In the genomic region with DNA sequence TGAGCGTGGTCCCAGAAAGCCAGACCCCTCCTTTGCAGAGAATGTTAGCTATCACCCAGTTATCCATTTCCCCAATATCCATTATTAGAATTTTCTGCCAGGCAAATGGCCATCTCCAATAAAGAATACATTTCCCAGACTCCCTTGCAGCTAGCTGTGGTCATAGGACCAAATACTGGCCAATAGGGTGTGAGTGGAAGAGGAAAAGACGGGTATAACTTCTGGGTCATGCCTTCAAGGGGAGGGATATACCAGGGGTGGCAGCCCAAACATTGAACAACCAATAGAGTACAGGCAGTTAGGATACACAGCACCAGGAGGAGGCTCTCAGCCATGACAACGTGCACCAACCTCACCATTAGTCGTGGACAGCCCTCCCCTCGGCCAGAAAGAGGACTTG, we compare ENCODE assay signal across 28 cellular contexts. TPM values are rescaled to one million over a fixed set of nuclear protein-coding genes. Genes with fewer than 3 reads are reported as not detected.
"Had no signal": no experiment of that assay in that cellular context is flagged by ENCODE, and none has a peak within 500 bp of the region (broad histone marks: within the 10 kb centered on the region; RNA-seq: fewer than 3 reads in every experiment).

No MANE protein-coding gene starts in this region.

- H3K79me2 ChIP-seq: parathyroid adenoma had no signal

- H3K4me3 ChIP-seq: dorsolateral prefrontal cortex, gastrocnemius medialis, lower lobe of right lung, smooth muscle cell, suprapubic skin, transverse colon, upper lobe of right lung, uterus had no signal

- H3K36me3 ChIP-seq: gastrocnemius medialis, suprapubic skin, transverse colon, upper lobe of right lung, uterus had no signal

- H3K36me3 Mint-ChIP-seq: natural killer cell treated with Interleukin-12 subunit alpha and Interleukin-12 subunit beta and Interleukin-15 and Interleukin-18, amount 100 ng/mL, for 72 hours had no signal

- H3K27ac Mint-ChIP-seq: endodermal cell; natural killer cell treated with Interleukin-12 subunit alpha and Interleukin-12 subunit beta and Interleukin-15 and Interleukin-18, amount 100 ng/mL, for 72 hours; progenitor cell of endocrine pancreas; stimulated activated naive CD8-positive, alpha-beta T cell treated with anti-CD3 and anti-CD28 coated beads, Interleukin-15, amount 100 ng/mL, for 72 hours had no signal

- H3K9me3 Mint-ChIP-seq: natural killer cell treated with Interleukin-12 subunit alpha and Interleukin-12 subunit beta and Interleukin-15 and Interleukin-18, amount 100 ng/mL, for 72 hours had no signal

- DNase-seq: dorsolateral prefrontal cortex; effector CD8-positive, alpha-beta T cell; endodermal cell; foreskin fibroblast; gastrocnemius medialis; head of caudate nucleus; left ventricle myocardium superior; lower lobe of right lung; stimulated activated CD4-positive, alpha-beta T cell treated with anti-CD3 and anti-CD28 coated beads, Interleukin-12 subunit alpha, Interleukin-12 subunit beta, amount 100 ng/mL, for 4 hours; stimulated activated CD4-positive, alpha-beta T cell treated with anti-CD3 and anti-CD28 coated beads, Interleukin-1b, Interleukin-23, amount 100 ng/mL, for 48 hours; stimulated activated CD4-positive, alpha-beta T cell treated with anti-CD3 and anti-CD28 coated beads, Interleukin-4, amount 100 ng/mL, for 1 hour; stimulated activated CD8-positive, alpha-beta memory T cell treated with anti-CD3 and anti-CD28 coated beads, Interleukin-4, amount 100 ng/mL, for 48 hours; stimulated activated naive CD4-positive, alpha-beta T cell; stimulated activated naive CD8-positive, alpha-beta T cell treated with anti-CD3 and anti-CD28 coated beads, Interleukin-15, amount 100 ng/mL, for 72 hours; transverse colon; upper lobe of right lung; uterus had no signal

- H3K9ac ChIP-seq: parathyroid adenoma had no signal

- H2AFZ ChIP-seq: parathyroid adenoma had no signal

- ATAC-seq: esophagus mucosa; gastrocnemius medialis; left ventricle myocardium superior; lower lobe of right lung; natural killer cell treated with Interleukin-12 subunit alpha and Interleukin-12 subunit beta and Interleukin-15 and Interleukin-18, amount 100 ng/mL, for 72 hours; sciatic nerve; stimulated activated naive CD8-positive, alpha-beta T cell treated with anti-CD3 and anti-CD28 coated beads, Interleukin-15, amount 100 ng/mL, for 72 hours; upper lobe of right lung had no signal

- H3K27me3 ChIP-seq: transverse colon had no signal

- H3K4me3 Mint-ChIP-seq: endodermal cell; natural killer cell treated with Interleukin-12 subunit alpha and Interleukin-12 subunit beta and Interleukin-15 and Interleukin-18, amount 100 ng/mL, for 72 hours; neural crest cell; stimulated activated naive CD8-positive, alpha-beta T cell treated with anti-CD3 and anti-CD28 coated beads, Interleukin-15, amount 100 ng/mL, for 72 hours had no signal

- H3K4me1 ChIP-seq: gastrocnemius medialis, parathyroid adenoma, suprapubic skin, uterus had no signal

- H3K4me2 ChIP-seq: smooth muscle cell had no signal

- H3K27ac ChIP-seq: dorsolateral prefrontal cortex, epithelial cell of prostate, gastrocnemius medialis, lower lobe of right lung, parathyroid adenoma, suprapubic skin, transverse colon, upper lobe of right lung, uterus had no signal

- H3K4me1 Mint-ChIP-seq: endodermal cell; stimulated activated naive CD8-positive, alpha-beta T cell treated with anti-CD3 and anti-CD28 coated beads, Interleukin-15, amount 100 ng/mL, for 72 hours had no signal

- H3K9me3 ChIP-seq: transverse colon had no signal

RNA-seq across cellular contexts. Expression of a gene that starts 26.1 kb away (rescaled TPM):
- total RNA-seq: endodermal cell; natural killer cell treated with Interleukin-12 subunit alpha and Interleukin-12 subunit beta and Interleukin-15 and Interleukin-18, amount 100 ng/mL, for 72 hours; neural crest cell; osteoblast; progenitor cell of endocrine pancreas had no signal
- polyA plus RNA-seq: keratinocyte had no signal
